17 cellular contexts compared by ENCODE assay signal in genomic region chr5:14339467-14339866, GRCh38.
DNase-seq lines count a peak whose midpoint lies in the region; ATAC-seq and TF ChIP-seq lines count a peak whose summit lies in the region.
"Had no signal": no experiment of that assay in that cellular context is flagged by ENCODE, and none has a peak within 500 bp of the region (broad histone marks: within the 10 kb centered on the region; RNA-seq: fewer than 3 reads in every experiment).

No MANE protein-coding gene starts in this region.

- no peak overlapping the region for H2AK5ac ChIP-seq in mesenchymal stem cell (ENCODE audit: low read length, severe bottlenecking)

- TF ChIP-seq POLR2A in adrenal gland (IDR thresholded peaks at IDR 0.05) (no peak), testis (IDR thresholded peaks at IDR 0.05) (no peak)

- no peak overlapping the region for H3K4me3 ChIP-seq in adrenal gland
- no peak overlapping the region for H3K4me3 ChIP-seq in mesenchymal stem cell (ENCODE audit: insufficient read depth in 1 of 2, low read depth in 1 of 2, low read length in 2 of 2)
- H3K4me3 ChIP-seq in testis: no peak overlapping the region

- WGBS in adrenal gland, 4 donors: 51 to 63% (median 58%) methylated on average over 11 of the region's 11 CpGs
- WGBS in mesenchymal stem cell: 98% methylated on average over 11 of the region's 11 CpGs
- 71 to 78% methylated on average over 11 of the region's 11 CpGs for WGBS in testis, 2 donors

- peak overlapping the region in 1 of 2 experiments; percentile 11 for H3K18ac ChIP-seq in mesenchymal stem cell (ENCODE audit: low read depth in 1 of 2, low read length in 2 of 2)

- no peak overlapping the region for H4K91ac ChIP-seq in mesenchymal stem cell (ENCODE audit: low read length)

- no peak overlapping the region for H2BK15ac ChIP-seq in mesenchymal stem cell (ENCODE audit: low read depth, poor library complexity, severe bottlenecking)

- no peak overlapping the region for H2BK5ac ChIP-seq in mesenchymal stem cell (ENCODE audit: low read depth, low read length, poor library complexity, severe bottlenecking)

- H3K36me3 ChIP-seq in adrenal gland (replicated peaks in 1 of 2) (peaks cover 0 to 19% of the 10 kb centered on the region in 2 donors), mesenchymal stem cell (ENCODE audit: control insufficient read depth in 1 of 2, insufficient read depth in 2 of 2, low read depth in 1 of 2, low read length in 2 of 2) (peaks cover 36 to 96% of the 10 kb centered on the region in 2 experiments), testis (ENCODE audit: low read depth, missing control alignments) (no peaks in the 10 kb centered on the region)

- no peak overlapping the region for H2AFZ ChIP-seq in mesenchymal stem cell (ENCODE audit: low read depth, low read length)

- no peak overlapping the region for H2BK120ac ChIP-seq in mesenchymal stem cell (ENCODE audit: low read depth, low read length)

- no peak overlapping the region for H3K4me2 ChIP-seq in mesenchymal stem cell (ENCODE audit: low read length, poor library complexity, severe bottlenecking)

- intact Hi-C loops in adrenal gland (cut with DNase I): no loop called here
- intact Hi-C loops in testis (cut with DNase I; ENCODE audit: low total_unique reads): no loop called here

- no peaks in the 10 kb centered on the region for H3K36me3 Mint-ChIP-seq in activated naive CD4-positive, alpha-beta T cell treated with anti-CD3 and anti-CD28 coated beads, Interleukin-2, amount 50 U/mL, for 72 hours
- H3K36me3 Mint-ChIP-seq: CD4-positive, alpha-beta memory T cell had no signal

- H3K9me3 Mint-ChIP-seq in activated naive CD4-positive, alpha-beta T cell treated with anti-CD3 and anti-CD28 coated beads, Interleukin-2, amount 50 U/mL, for 72 hours: no peaks in the 10 kb centered on the region

- H3K27ac ChIP-seq in adrenal gland (no peak overlapping the region), mesenchymal stem cell (ENCODE audit: low read length, poor library complexity, severe bottlenecking) (peak overlapping the region; percentile 28), testis (no peak overlapping the region)
- H3K27ac ChIP-seq: 22Rv1 had no signal

- no peak overlapping the region for H3K9ac ChIP-seq in mesenchymal stem cell (ENCODE audit: low read length)

- H3K9me3 ChIP-seq in adrenal gland (replicated peaks in 1 of 3) (no peaks in the 10 kb centered on the region), mesenchymal stem cell (ENCODE audit: control insufficient read depth, low read length) (no peaks in the 10 kb centered on the region), testis (no peaks in the 10 kb centered on the region)

- TF ChIP-seq CTCF in adrenal gland (IDR thresholded peaks at IDR 0.05) (no peak), testis (IDR thresholded peaks at IDR 0.05) (no peak)

- H3K27ac Mint-ChIP-seq in activated naive CD4-positive, alpha-beta T cell treated with anti-CD3 and anti-CD28 coated beads, Interleukin-2, amount 50 U/mL, for 72 hours: no peak overlapping the region
- H3K27ac Mint-ChIP-seq: CD4-positive, alpha-beta memory T cell had no signal

- H3K14ac ChIP-seq in mesenchymal stem cell (ENCODE audit: low read length in 2 of 2): peak overlapping the region in 1 of 2 experiments; percentile 68

- peaks cover 0 to 14% of the 10 kb centered on the region in 2 donors for H3K4me1 ChIP-seq in adrenal gland (replicated peaks in 1 of 2)
- H3K4me1 ChIP-seq in mesenchymal stem cell (ENCODE audit: control insufficient read depth, insufficient read depth, low read depth, low read length): peaks cover 22% of the 10 kb centered on the region
- peaks cover 2% of the 10 kb centered on the region for H3K4me1 ChIP-seq in testis

- no peak overlapping the region for H2BK12ac ChIP-seq in mesenchymal stem cell (ENCODE audit: low read length in 2 of 2)

- no peak overlapping the region for H3K4ac ChIP-seq in mesenchymal stem cell (ENCODE audit: low read depth in 1 of 2, low read length in 2 of 2)

- no peak for ATAC-seq in activated naive CD4-positive, alpha-beta T cell treated with anti-CD3 and anti-CD28 coated beads, Interleukin-2, amount 50 U/mL, for 72 hours
- ATAC-seq: HCT116, Panc1 had no signal

- no peaks in the 10 kb centered on the region for H3K27me3 ChIP-seq in adrenal gland
- H3K27me3 ChIP-seq in mesenchymal stem cell (ENCODE audit: control insufficient read depth in 1 of 2, insufficient read depth in 1 of 2, low read length in 2 of 2): no peaks in the 10 kb centered on the region
- H3K27me3 ChIP-seq in testis: no peaks in the 10 kb centered on the region

- H3K23ac ChIP-seq in mesenchymal stem cell (ENCODE audit: low read length in 2 of 2): peak overlapping the region in 1 of 2 experiments; percentile 46

- DNase-seq in NCI-H526 (lab: John Stamatoyannopoulos, UW): peak; percentile 26 to 51
- DNase-seq in NCI-H526 treated with DMSO at 0.1 percent for 48 hours (lab: John Stamatoyannopoulos, UW): no peak
- peak; percentile 42 to 86 (median 59) for DNase-seq in adrenal gland
- no peak for DNase-seq in mesenchymal stem cell
- DNase-seq in testis: peak; percentile 75
- DNase-seq in activated naive CD4-positive, alpha-beta T cell treated with anti-CD3 and anti-CD28 coated beads, Interleukin-2, amount 50 U/mL, for 72 hours (ENCODE audit: low spot score in 2 of 2): no peak
- DNase-seq in NOMO-1 treated with dmso at 0.1 percent for 144 hours (lab: John Stamatoyannopoulos, UW; ENCODE audit: unreplicated experiment): no peak
- no peak for DNase-seq in ACHN
- DNase-seq: Calu3; CD4-positive, alpha-beta memory T cell; KBM-7; NCI-H1436; NCI-H2029 treated with DMSO at 0.1 percent for 48 hours; NCI-H2171 treated with DMSO at 0.1 percent for 48 hours had no signal

- H3K79me1 ChIP-seq in mesenchymal stem cell (replicated peaks; ENCODE audit: low read length, poor library complexity, severe bottlenecking): peaks cover 18% of the 10 kb centered on the region

- H4K8ac ChIP-seq in mesenchymal stem cell (ENCODE audit: low read length): no peak overlapping the region

- in situ Hi-C loops in ACHN (cut with HindIII; ENCODE audit: low pct_ligation_motif_present, low pct_unique_long_range_greater_than_20kb, low sequenced_read_pairs): no loop called here

Comparison
In these comparisons a context has a peak if more than half of its experiments do, and no peak if none do; other contexts are left out.
1. DNase-seq: peak in NCI-H526 (2 of 2), adrenal gland (7 of 7) and testis (single experiment); none in NCI-H526 treated with DMSO at 0.1 percent for 48 hours (single experiment), mesenchymal stem cell (single experiment), activated naive CD4-positive, alpha-beta T cell treated with anti-CD3 and anti-CD28 coated beads, Interleukin-2, amount 50 U/mL, for 72 hours (0 of 2), NOMO-1 treated with dmso at 0.1 percent for 144 hours (single experiment) and ACHN (single experiment).